Comparison of ENCODE assay signal across 21 cellular contexts in the genomic region with DNA sequence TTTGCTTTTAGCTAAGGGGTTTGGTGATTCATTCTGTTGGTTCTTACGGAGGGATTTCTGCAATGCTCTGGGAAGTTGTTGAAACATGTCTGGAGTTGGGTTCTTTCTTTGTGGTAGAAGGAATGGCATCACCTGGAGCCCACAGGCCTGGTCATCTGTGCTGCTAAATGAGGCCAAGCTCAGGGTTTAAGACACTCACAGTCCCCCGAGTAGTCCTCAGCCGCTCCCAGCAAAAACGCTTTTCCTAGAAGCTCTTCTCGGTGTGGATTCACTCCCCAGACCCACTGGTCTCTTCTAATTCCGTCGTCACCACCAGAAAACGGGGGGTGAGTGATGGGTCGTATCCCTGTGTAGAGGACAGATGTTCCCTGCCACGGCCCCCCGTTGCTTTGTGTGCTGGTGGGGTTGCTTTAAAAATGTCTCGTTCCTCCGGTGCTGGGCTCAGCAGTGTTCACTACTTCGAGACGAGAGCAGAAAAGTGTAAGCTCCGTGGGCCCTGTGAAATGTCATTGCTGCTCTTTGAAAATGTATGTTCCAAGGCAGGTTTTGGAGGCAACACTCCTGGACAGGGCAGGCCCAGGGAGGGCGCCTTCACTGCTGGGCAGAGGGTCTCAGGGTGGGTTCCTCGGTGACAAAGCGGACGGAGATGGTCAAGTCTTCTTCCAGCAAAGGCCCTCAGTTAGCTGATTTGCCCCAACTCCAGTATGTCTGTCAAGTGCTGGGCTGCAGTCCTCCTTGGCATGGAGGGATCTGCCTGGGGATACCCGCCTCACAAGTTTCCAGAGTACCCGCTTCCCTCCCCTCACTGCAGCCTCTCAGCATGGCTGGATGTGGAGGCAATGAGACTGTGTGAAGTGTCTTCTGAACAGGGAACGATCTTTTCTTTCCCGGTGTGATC. TPM values are rescaled to one million over a fixed set of nuclear protein-coding genes. Genes with fewer than 3 reads are reported as not detected.
A peak's percentile ranks its signal among the peaks of the same experiment; 100 is the strongest.
DNase-seq lines count a peak whose midpoint lies in the region; ATAC-seq, FAIRE-seq and TF ChIP-seq lines count a peak whose summit lies in the region.
"Had no signal": no experiment of that assay in that cellular context is flagged by ENCODE, and none has a peak within 500 bp of the region (broad histone marks: within the 10 kb centered on the region; RNA-seq: fewer than 3 reads in every experiment).

No MANE protein-coding gene starts in this region.

- H3K4me1 ChIP-seq in BLaER1 (peaks cover 75% of the 10 kb centered on the region), IMR-90 (ENCODE audit: control insufficient read depth, insufficient read depth, low read length) (no peaks in the 10 kb centered on the region)
- H3K4me1 ChIP-seq: vagina had no signal

- intact Hi-C loops in IMR-90 (cut with micrococcal nuclease) = no loop called here

- peaks cover 49% of the 10 kb centered on the region for H3K4me1 Mint-ChIP-seq in neural crest cell
- no peaks in the 10 kb centered on the region for H3K4me1 Mint-ChIP-seq in activated naive CD4-positive, alpha-beta T cell treated with anti-CD3 and anti-CD28 coated beads, Interleukin-2, amount 10 ng/mL, durations not matched to agents 7 days and 5 days
- H3K4me1 Mint-ChIP-seq: activated naive CD8-positive, alpha-beta T cell treated with anti-CD3 and anti-CD28 coated beads for 36 hours; memory B cell; stimulated activated naive CD8-positive, alpha-beta T cell treated with anti-CD3 and anti-CD28 coated beads, Interleukin-15, amount 100 ng/mL, for 72 hours had no signal

- H3K9me1 ChIP-seq in IMR-90 (ENCODE audit: insufficient read depth, low read length) = no peaks in the 10 kb centered on the region

- DNase-seq in IMR-90 (peak; percentile 4), bronchial epithelial cell (ENCODE audit: low read depth) (peak; percentile 93), neural crest cell (ENCODE audit: low read depth, low spot score) (no peak), kidney glomerular epithelial cell (lab: John Stamatoyannopoulos, UW) (no peak), urothelium cell line (ENCODE audit: low spot score) (no peak), hypothalamus (lab: John Stamatoyannopoulos, UW) (no peak)
- no peak for DNase-seq in activated naive CD4-positive, alpha-beta T cell treated with anti-CD3 and anti-CD28 coated beads, Interleukin-2, amount 10 ng/mL, durations not matched to agents 7 days and 5 days
- DNase-seq: activated CD4-positive, alpha-beta T cell treated with anti-CD3 and anti-CD28 coated beads, Interleukin-2, amount 50 U/mL, for 48 hours; activated naive CD8-positive, alpha-beta T cell treated with anti-CD3 and anti-CD28 coated beads for 36 hours; activated T-cell treated with anti-CD3 and anti-CD28 coated beads, Interleukin-2, amount 50 U/mL, for 72 hours; dermis blood vessel endothelial cell; Kasumi-1; stimulated activated naive CD8-positive, alpha-beta T cell treated with anti-CD3 and anti-CD28 coated beads, Interleukin-15, amount 100 ng/mL, for 72 hours; SW 1271 had no signal

- no peak for TF ChIP-seq CTCF in IMR-90 (conservative IDR thresholded peaks at IDR 0.05; ENCODE audit: low read depth, low read length)
- TF ChIP-seq CTCF in bronchial epithelial cell (IDR thresholded peaks at IDR 0.05; ENCODE audit: insufficient read depth, low read length, severe bottlenecking) = no peak
- TF ChIP-seq CTCF in neural crest cell (conservative IDR thresholded peaks at IDR 0.05) = no peak

- in situ Hi-C loops in IMR-90 (cut with MboI; ENCODE audit: low sequenced_read_pairs) = no loop called here

- peaks cover 60% of the 10 kb centered on the region for H3K27me3 Mint-ChIP-seq in neural crest cell (ENCODE audit: low read depth)
- H3K27me3 Mint-ChIP-seq in activated naive CD4-positive, alpha-beta T cell treated with anti-CD3 and anti-CD28 coated beads, Interleukin-2, amount 10 ng/mL, durations not matched to agents 7 days and 5 days = peaks cover 11% of the 10 kb centered on the region

- CTCF ChIA-PET in IMR-90 (lab: Yijun Ruan, JAX) = no interaction called here
- CTCF ChIA-PET in activated naive CD4-positive, alpha-beta T cell treated with anti-CD3 and anti-CD28 coated beads, Interleukin-2, amount 10 ng/mL, durations not matched to agents 7 days and 5 days (lab: Charles Lee) = no interaction called here

- BruUV-seq in IMR-90 (replicated peaks; lab: Mats Ljungman, UMichigan) = no TSS peak

- no peak overlapping the region for H2AFZ ChIP-seq in IMR-90 (replicated peaks; ENCODE audit: low read length, poor library complexity)

- H3K36me3 ChIP-seq in BLaER1 (no peaks in the 10 kb centered on the region), IMR-90 (ENCODE audit: control insufficient read depth, insufficient read depth, low read length) (no peaks in the 10 kb centered on the region), bronchial epithelial cell (ENCODE audit: control insufficient read depth, insufficient read depth, low read length) (no peaks in the 10 kb centered on the region)
- H3K36me3 ChIP-seq: vagina had no signal

- dilution Hi-C loops in IMR-90 (cut with HindIII; ENCODE audit: low sequenced_read_pairs, unreplicated experiment) = no loop called here

- H2BK5ac ChIP-seq in IMR-90 (ENCODE audit: low read depth, low read length, poor library complexity, severe bottlenecking) = no peak overlapping the region

- H2BK15ac ChIP-seq in IMR-90 (ENCODE audit: low read depth, low read length) = no peak overlapping the region

- no peak overlapping the region for H3K18ac ChIP-seq in IMR-90 (ENCODE audit: low read depth, low read length)

- H3K27ac ChIP-seq in BLaER1 (peak overlapping the region; percentile 75), IMR-90 (ENCODE audit: insufficient read depth, low read length) (no peak overlapping the region)
- H3K27ac ChIP-seq: vagina had no signal

- H3K56ac ChIP-seq in IMR-90 (ENCODE audit: extremely low read depth, insufficient read depth, low read length) = no peak overlapping the region

- no peak overlapping the region for H4K8ac ChIP-seq in IMR-90 (ENCODE audit: low read depth in 2 of 2, low read length in 2 of 2)

- no peak overlapping the region for H3K23ac ChIP-seq in IMR-90 (ENCODE audit: low read depth, low read length)

- H2AK5ac ChIP-seq in IMR-90 (ENCODE audit: low read depth, low read length) = no peak overlapping the region

- H3K36me3 Mint-ChIP-seq in neural crest cell (ENCODE audit: low read depth) = peaks cover 7% of the 10 kb centered on the region
- no peaks in the 10 kb centered on the region for H3K36me3 Mint-ChIP-seq in activated naive CD4-positive, alpha-beta T cell treated with anti-CD3 and anti-CD28 coated beads, Interleukin-2, amount 10 ng/mL, durations not matched to agents 7 days and 5 days
- H3K36me3 Mint-ChIP-seq: activated naive CD8-positive, alpha-beta T cell treated with anti-CD3 and anti-CD28 coated beads for 36 hours; CD8-positive, alpha-beta T cell; memory B cell had no signal

- POLR2A ChIA-PET in IMR-90 (lab: Charles Lee; ENCODE audit: unreplicated experiment) = no interaction called here

- FAIRE-seq in bronchial epithelial cell (lab: Jason Lieb, UNC) = peak; percentile 18
- no peak for FAIRE-seq in urothelium cell line (lab: Jason Lieb, UNC)

- TF ChIP-seq POLR2A in IMR-90 (IDR thresholded peaks at IDR 0.05; ENCODE audit: low read depth, low read length) = no peak

- H3K9me3 ChIP-seq in BLaER1 = no peaks in the 10 kb centered on the region
- H3K9me3 ChIP-seq in IMR-90 (ENCODE audit: control insufficient read depth, insufficient read depth, low read length) = no peaks in the 10 kb centered on the region
- H3K9me3 ChIP-seq: vagina had no signal

- H3K9me3 Mint-ChIP-seq in neural crest cell = peaks cover 9% of the 10 kb centered on the region
- H3K9me3 Mint-ChIP-seq in activated naive CD4-positive, alpha-beta T cell treated with anti-CD3 and anti-CD28 coated beads, Interleukin-2, amount 10 ng/mL, durations not matched to agents 7 days and 5 days = no peaks in the 10 kb centered on the region
- H3K9me3 Mint-ChIP-seq: activated naive CD8-positive, alpha-beta T cell treated with anti-CD3 and anti-CD28 coated beads for 36 hours; CD8-positive, alpha-beta T cell had no signal

- no peak overlapping the region for H3K4me3 Mint-ChIP-seq in neural crest cell
- no peak overlapping the region for H3K4me3 Mint-ChIP-seq in activated naive CD4-positive, alpha-beta T cell treated with anti-CD3 and anti-CD28 coated beads, Interleukin-2, amount 10 ng/mL, durations not matched to agents 7 days and 5 days
- H3K4me3 Mint-ChIP-seq: activated naive CD8-positive, alpha-beta T cell treated with anti-CD3 and anti-CD28 coated beads for 36 hours; activated T-cell treated with anti-CD3 and anti-CD28 coated beads, Interleukin-2, amount 50 U/mL, for 72 hours; CD8-positive, alpha-beta T cell; memory B cell; stimulated activated naive CD8-positive, alpha-beta T cell treated with anti-CD3 and anti-CD28 coated beads, Interleukin-15, amount 100 ng/mL, for 72 hours had no signal

- H4K5ac ChIP-seq in IMR-90 (ENCODE audit: low read depth, low read length) = no peak overlapping the region

- no peak for ATAC-seq in IMR-90 (ENCODE audit: low read depth)
- ATAC-seq: activated T-cell treated with anti-CD3 and anti-CD28 coated beads, Interleukin-2, amount 50 U/mL, for 72 hours; CD8-positive, alpha-beta T cell; stimulated activated naive CD8-positive, alpha-beta T cell treated with anti-CD3 and anti-CD28 coated beads, Interleukin-15, amount 100 ng/mL, for 72 hours had no signal

- H2BK120ac ChIP-seq in IMR-90 (ENCODE audit: low read depth, low read length) = no peak overlapping the region

- H4K20me1 ChIP-seq in BLaER1 (0 out of 2 replicates have a peak, but pooled peaks cover 7% of the 10 kb centered on the region), IMR-90 (ENCODE audit: insufficient read depth, low read length) (no peaks in the 10 kb centered on the region)

- H3K4me3 ChIP-seq in BLaER1 = no peak overlapping the region
- H3K4me3 ChIP-seq in IMR-90 (ENCODE audit: insufficient read depth, low read depth, low read length) = no peak overlapping the region
- H3K4me3 ChIP-seq in bronchial epithelial cell (ENCODE audit: low read depth, low read length) = no peak overlapping the region
- H3K4me3 ChIP-seq: vagina had no signal

- no peak overlapping the region for H4K91ac ChIP-seq in IMR-90 (ENCODE audit: insufficient read depth, low read depth, low read length)

- H3K79me1 ChIP-seq in IMR-90 (ENCODE audit: low read depth in 1 of 2, low read length in 2 of 2) = no peaks in the 10 kb centered on the region

- H2BK20ac ChIP-seq in IMR-90 (ENCODE audit: low read depth, low read length) = no peak overlapping the region

- H3K9ac ChIP-seq in BLaER1 (peak overlapping the region; percentile 57; the same call in 1 of the 2 replicates), IMR-90 (ENCODE audit: low read depth, low read length) (no peak overlapping the region)

- no peak overlapping the region for H3K14ac ChIP-seq in IMR-90 (replicated peaks; ENCODE audit: low read depth, low read length)

- no peak overlapping the region for H3K4ac ChIP-seq in IMR-90 (ENCODE audit: low read depth, low read length)

- no peak overlapping the region for H2AK9ac ChIP-seq in IMR-90 (replicated peaks; ENCODE audit: low read depth, low read length, poor library complexity)

- H3K27ac Mint-ChIP-seq in neural crest cell (ENCODE audit: unreplicated experiment) = peak overlapping the region; percentile 36
- H3K27ac Mint-ChIP-seq in activated naive CD4-positive, alpha-beta T cell treated with anti-CD3 and anti-CD28 coated beads, Interleukin-2, amount 10 ng/mL, durations not matched to agents 7 days and 5 days = no peak overlapping the region
- H3K27ac Mint-ChIP-seq: activated naive CD8-positive, alpha-beta T cell treated with anti-CD3 and anti-CD28 coated beads for 36 hours; activated T-cell treated with anti-CD3 and anti-CD28 coated beads, Interleukin-2, amount 50 U/mL, for 72 hours; CD8-positive, alpha-beta T cell; memory B cell; stimulated activated naive CD8-positive, alpha-beta T cell treated with anti-CD3 and anti-CD28 coated beads, Interleukin-15, amount 100 ng/mL, for 72 hours had no signal

- TF ChIP-seq RAD21 in IMR-90 (IDR thresholded peaks at IDR 0.05; ENCODE audit: low read length) = no peak

- H3K27me3 ChIP-seq in BLaER1 = no peaks in the 10 kb centered on the region
- peaks cover 60% of the 10 kb centered on the region for H3K27me3 ChIP-seq in IMR-90 (ENCODE audit: control insufficient read depth, insufficient read depth, low read length)
- no peaks in the 10 kb centered on the region for H3K27me3 ChIP-seq in bronchial epithelial cell (ENCODE audit: control insufficient read depth, insufficient read depth, low read length)
- H3K27me3 ChIP-seq: vagina had no signal

- 65% methylated on average over 2 of the region's 24 CpGs; no CpG with 5 or more reads in 1 of the 2 experiments for WGBS in IMR-90 (ENCODE audit: extremely low coverage in 2 of 2, insufficient read length in 1 of 2), 2 experiments

- peak overlapping the region; percentile 78 for H3K4me2 ChIP-seq in BLaER1
- no peak overlapping the region for H3K4me2 ChIP-seq in IMR-90 (ENCODE audit: low read depth, low read length)

RNA-seq across cellular contexts. Expression of a gene that starts 37.3 kb away (rescaled TPM):
- total RNA-seq in IMR-90 (2012; rRNA removed) = not detected in 2 replicates
- not detected in 2 replicates for polyA plus RNA-seq in IMR-90 (2012; rRNA removed)
- polyA plus RNA-seq in IMR-90 (2012; cell fraction: cytosol; rRNA removed) = not detected in 2 replicates
- polyA plus RNA-seq in IMR-90 (2012; cell fraction: nucleus; rRNA removed; ENCODE audit: low replicate concordance) = not detected in 2 replicates
- 0.26 TPM in 1 of 2 replicates, not detected in the other for total RNA-seq in bronchial epithelial cell
- total RNA-seq in neural crest cell = not detected in 2 replicates
- total RNA-seq: activated naive CD8-positive, alpha-beta T cell treated with anti-CD3 and anti-CD28 coated beads for 36 hours; activated T-cell treated with anti-CD3 and anti-CD28 coated beads, Interleukin-2, amount 50 U/mL, for 72 hours; CD8-positive, alpha-beta T cell; dermis blood vessel endothelial cell; HT-29; vagina had no signal
- polyA plus RNA-seq: AG04450, neural cell had no signal

Comparison
In these comparisons a context has a peak if more than half of its experiments do, and no peak if none do; other contexts are left out.
1. DNase-seq: peak in IMR-90 (single experiment) and bronchial epithelial cell (single experiment); none in neural crest cell (single experiment), kidney glomerular epithelial cell (single experiment), activated naive CD4-positive, alpha-beta T cell treated with anti-CD3 and anti-CD28 coated beads, Interleukin-2, amount 10 ng/mL, durations not matched to agents 7 days and 5 days (single experiment), urothelium cell line (single experiment) and hypothalamus (0 of 51).